ENCODE assay signal across 19 cellular contexts in genomic region chr1:86650065-86650464, GRCh38. TPM values are rescaled to one million over a fixed set of nuclear protein-coding genes. Genes with fewer than 3 reads are reported as not detected.
DNase-seq lines count a peak whose midpoint lies in the region; ATAC-seq and TF ChIP-seq lines count a peak whose summit lies in the region.
"Had no signal": no experiment of that assay in that cellular context is flagged by ENCODE, and none has a peak within 500 bp of the region (broad histone marks: within the 10 kb centered on the region; RNA-seq: fewer than 3 reads in every experiment).

No MANE protein-coding gene starts in this region.

- no peak for ATAC-seq in GM18858 (IDR thresholded peaks at IDR 0.05; ENCODE audit: unreplicated experiment)
- ATAC-seq: GM12878 had no signal

- WGBS in hepatocyte (ENCODE audit: low lambda C conversion rate, missing lambda C conversion rate), result 44% methylated on average over 5 of the region's 5 CpGs
- 62 to 77% methylated on average over 5 of the region's 5 CpGs for WGBS in transverse colon (ENCODE audit: low coverage in 1 of 2), 2 donors

- in situ Hi-C loops in transverse colon (cut with MboI; ENCODE audit: low pct_ligation_motif_present in 1 of 4, low pct_unique_long_range_greater_than_20kb in 1 of 4, low sequenced_read_pairs in 3 of 4), result no loop called here

- intact Hi-C loops in OCI-LY7 (cut with micrococcal nuclease; ENCODE audit: unreplicated experiment) (no loop called here), transverse colon (cut with DNase I; ENCODE audit: low total_unique reads) (no loop called here)

- H2AFZ ChIP-seq in OCI-LY7 (ENCODE audit: low read length) (no peak overlapping the region), hepatocyte (no peak overlapping the region)
- H2AFZ ChIP-seq: GM23248 had no signal

- H4K20me1 ChIP-seq in OCI-LY7 (ENCODE audit: insufficient read depth, low read length), result no peaks in the 10 kb centered on the region
- no peaks in the 10 kb centered on the region for H4K20me1 ChIP-seq in hepatocyte (ENCODE audit: insufficient read depth, poor library complexity, severe bottlenecking)

- CTCF ChIA-PET in OCI-LY7 (lab: Charles Lee; ENCODE audit: unreplicated experiment), result no interaction called here

- no peak for TF ChIP-seq EP300 in transverse colon (IDR thresholded peaks at IDR 0.05; ENCODE audit: low read depth)

- peak; percentile 39; the same call in 1 of the 2 replicates for TF ChIP-seq CTCF in OCI-LY7 (conservative IDR thresholded peaks at IDR 0.05; ENCODE audit: low read length)
- peak; percentile 14 for TF ChIP-seq CTCF in hepatocyte (IDR thresholded peaks at IDR 0.05; ENCODE audit: poor library complexity)
- TF ChIP-seq CTCF in transverse colon (IDR thresholded peaks at IDR 0.05), result no peak

- H3K79me2 ChIP-seq in OCI-LY7 (ENCODE audit: insufficient read depth, low read depth, low read length) (no peaks in the 10 kb centered on the region), hepatocyte (no peaks in the 10 kb centered on the region)

- DNase-seq in NCI-H748 (lab: John Stamatoyannopoulos, UW; ENCODE audit: unreplicated experiment) (peak; percentile 7), NCI-H748 treated with DMSO at 0.1 percent for 48 hours (lab: John Stamatoyannopoulos, UW) (no peak), OCI-LY7 (ENCODE audit: low spot score) (peak; percentile 7), hepatocyte (ENCODE audit: low spot score) (peak; percentile 5), superior temporal gyrus (ENCODE audit: extremely low spot score) (no peak), transverse colon (no peak)
- DNase-seq: BE2C; CD4-positive, alpha-beta T cell; EL; GM23248; Karpas-422; NCI-H1105; NCI-H1694; NCI-H2081 treated with DMSO at 0.1 percent for 48 hours; NCI-H510A; Right ventricle myocardium superior had no signal

- no peaks in the 10 kb centered on the region for H3K27me3 ChIP-seq in hepatocyte
- no peaks in the 10 kb centered on the region for H3K27me3 ChIP-seq in transverse colon
- H3K27me3 ChIP-seq: BE2C had no signal

- H3K9me3 ChIP-seq in OCI-LY7 (ENCODE audit: low read length), result no peaks in the 10 kb centered on the region
- H3K9me3 ChIP-seq in hepatocyte (ENCODE audit: low read depth), result no peaks in the 10 kb centered on the region
- H3K9me3 ChIP-seq in transverse colon, result no peaks in the 10 kb centered on the region
- H3K9me3 ChIP-seq: BE2C, Caco-2 had no signal

- POLR2A ChIA-PET in OCI-LY7 (lab: Charles Lee), result interaction anchor here (1.2 kb wide), 2 partner anchors 10 to 26 kb away, joined by 5 read pairs; no protein-coding TSS in a partner anchor

- H3K9me2 ChIP-seq in OCI-LY7 (ENCODE audit: insufficient read depth, low read length), result no peaks in the 10 kb centered on the region
- no peaks in the 10 kb centered on the region for H3K9me2 ChIP-seq in hepatocyte (replicated peaks; ENCODE audit: insufficient read depth)

- H3K4me3 ChIP-seq in OCI-LY7 (ENCODE audit: low read depth, low read length, poor library complexity, severe bottlenecking), result no peak overlapping the region
- H3K4me3 ChIP-seq in hepatocyte, result no peak overlapping the region
- no peak overlapping the region for H3K4me3 ChIP-seq in transverse colon
- H3K4me3 ChIP-seq: GM12878, GM23248 had no signal

- no peak overlapping the region for H3K4me2 ChIP-seq in OCI-LY7 (ENCODE audit: low read length)
- H3K4me2 ChIP-seq in hepatocyte, result no peak overlapping the region

- H3K27ac ChIP-seq in OCI-LY7 (ENCODE audit: low read depth, low read length, poor library complexity, severe bottlenecking) (no peak overlapping the region), hepatocyte (no peak overlapping the region), transverse colon (no peak overlapping the region)
- H3K27ac ChIP-seq: GM23248 had no signal

- no peaks in the 10 kb centered on the region for H3K36me3 ChIP-seq in OCI-LY7 (ENCODE audit: insufficient read depth, low read length)
- H3K36me3 ChIP-seq in hepatocyte (replicated peaks; ENCODE audit: insufficient read depth, low read depth), result no peaks in the 10 kb centered on the region
- H3K36me3 ChIP-seq in transverse colon, result no peaks in the 10 kb centered on the region
- H3K36me3 ChIP-seq: BE2C had no signal

- H3K4me1 ChIP-seq in OCI-LY7 (ENCODE audit: insufficient read depth, low read length, poor library complexity, severe bottlenecking), result no peaks in the 10 kb centered on the region
- H3K4me1 ChIP-seq in hepatocyte (ENCODE audit: insufficient read depth), result no peaks in the 10 kb centered on the region
- H3K4me1 ChIP-seq in transverse colon, result no peaks in the 10 kb centered on the region
- H3K4me1 ChIP-seq: BE2C, Caco-2 had no signal

- BruUV-seq in OCI-LY7 (replicated peaks; lab: Mats Ljungman, UMichigan), result no TSS peak

- no peak for TF ChIP-seq POLR2A in transverse colon (IDR thresholded peaks at IDR 0.05)

RNA-seq across cellular contexts. Expression of gene SH3GLB1, which starts 54.3 kb away (rescaled TPM):
- 17.7 and 18.9 TPM in 2 replicates for total RNA-seq in OCI-LY7 (2014; rRNA removed; shearing (Covaris generic))
- total RNA-seq in OCI-LY7 (2022) (37.5 and 39.7 TPM in 2 replicates), hepatocyte (55.1 and 59.3 TPM in 2 replicates), transverse colon (10 to 100 TPM; 52.5 to 75.1 (median 63.4) TPM)
- polyA plus RNA-seq in hepatocyte, result 84.6 and 89.1 TPM in 2 replicates

Comparison
In these comparisons a context has a peak if more than half of its experiments do, and no peak if none do; other contexts are left out.
1. DNase-seq: peak in NCI-H748 (single experiment), OCI-LY7 (single experiment) and hepatocyte (single experiment); none in NCI-H748 treated with DMSO at 0.1 percent for 48 hours (single experiment), superior temporal gyrus (single experiment) and transverse colon (single experiment).
2. CTCF ChIP-seq: peak in OCI-LY7 (single experiment) and hepatocyte (single experiment); none in transverse colon (0 of 5).